ENCODE assay signal across 28 cellular contexts in genomic region chr4:72571337-72571736, GRCh38.
"Had no signal": no experiment of that assay in that cellular context is flagged by ENCODE, and none has a peak within 500 bp of the region (broad histone marks: within the 10 kb centered on the region; RNA-seq: fewer than 3 reads in every experiment).

No MANE protein-coding gene starts in this region.

- H3K4me2 ChIP-seq: hepatocyte had no signal

- H3K4me3 ChIP-seq: colonic mucosa, coronary artery, dorsolateral prefrontal cortex, esophagus muscularis mucosa, esophagus squamous epithelium, gastrocnemius medialis, gastroesophageal sphincter, heart left ventricle, heart right ventricle, hepatocyte had no signal

- H3K36me3 ChIP-seq: colonic mucosa, esophagus muscularis mucosa, esophagus squamous epithelium, gastrocnemius medialis, gastroesophageal sphincter, heart left ventricle, heart right ventricle had no signal

- ATAC-seq: effector memory CD8-positive, alpha-beta T cell; esophagus mucosa; foreskin keratinocyte; gastrocnemius medialis; gastroesophageal sphincter; heart left ventricle; heart right ventricle had no signal

- H3K79me2 ChIP-seq: hepatocyte had no signal

- H3K27me3 ChIP-seq: esophagus muscularis mucosa, foreskin keratinocyte, gastrocnemius medialis, gastroesophageal sphincter, hepatocyte had no signal

- FAIRE-seq: colon, endometrium, endothelial cell of umbilical vein, frontal cortex had no signal

- H3K9me3 ChIP-seq: colonic mucosa, esophagus muscularis mucosa, esophagus squamous epithelium, gastrocnemius medialis, gastroesophageal sphincter, heart left ventricle, heart right ventricle had no signal

- DNase-seq: colonic mucosa; cortex of kidney; dermis blood vessel endothelial cell; dorsolateral prefrontal cortex; effector CD4-positive, alpha-beta T cell; effector CD8-positive, alpha-beta T cell; effector memory CD4-positive, alpha-beta T cell; effector memory CD8-positive, alpha-beta T cell; endodermal cell; esophagus squamous epithelium; foreskin fibroblast; foreskin keratinocyte; foreskin melanocyte; gastrocnemius medialis; glutamatergic neuron; head of caudate nucleus; heart left ventricle; heart right ventricle had no signal

- H3K27ac ChIP-seq: colonic mucosa, coronary artery, dorsolateral prefrontal cortex, epithelial cell of prostate, esophagus muscularis mucosa, esophagus squamous epithelium, foreskin keratinocyte, gastrocnemius medialis, gastroesophageal sphincter, heart left ventricle, heart right ventricle, hepatocyte had no signal

- H2AFZ ChIP-seq: hepatocyte had no signal

- H3K4me1 ChIP-seq: colonic mucosa had no signal
